8 cellular contexts compared by ENCODE assay signal in the genomic region with DNA sequence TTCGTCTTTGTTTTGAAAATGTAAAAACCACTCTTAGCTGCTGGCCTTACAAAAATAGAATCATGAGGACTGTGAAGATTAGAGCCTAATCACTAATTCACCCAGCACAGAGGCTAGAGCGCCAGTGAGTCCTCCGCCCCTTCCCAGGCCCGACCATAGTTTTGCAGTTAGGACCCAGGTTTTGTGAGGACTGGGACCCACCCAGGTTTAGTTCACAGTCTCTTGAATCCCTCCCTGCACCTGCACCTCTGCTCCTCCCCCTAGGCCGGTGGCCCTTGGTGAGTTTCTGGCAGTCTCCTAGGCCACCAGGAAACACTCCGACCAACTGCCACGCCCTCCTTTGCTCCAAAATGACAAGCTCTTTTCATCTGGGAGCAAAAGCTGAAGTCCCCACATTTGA.
DNase-seq lines count a peak whose midpoint lies in the region; ATAC-seq and TF ChIP-seq lines count a peak whose summit lies in the region.

No MANE protein-coding gene starts in this region.

- peaks cover 7% of the 10 kb centered on the region; the same call in 1 of the 2 replicates for H3F3A ChIP-seq in DOHH2 (ENCODE audit: control insufficient read depth, insufficient read depth)

- peak; percentile 20 for DNase-seq in activated B cell treated with CpG ODN at 0.5 μM for 24 hours
- DNase-seq in omental fat pad (ENCODE audit: low spot score), result no peak
- no peak for DNase-seq in NCI-H146 (lab: John Stamatoyannopoulos, UW)
- no peak for DNase-seq in T1000 (lab: John Stamatoyannopoulos, UW)

- POLR2A ChIA-PET in activated B cell treated with CpG ODN at 0.5 μM for 24 hours (lab: Charles Lee), result interaction anchor here (0.6 kb wide), 1 partner anchor 450 kb away, joined by 9 read pairs; no protein-coding TSS in a partner anchor

- CTCF ChIA-PET in activated B cell treated with CpG ODN at 0.5 μM for 24 hours (lab: Charles Lee), result no interaction called here

- H3K4me2 ChIP-seq in DOHH2 (ENCODE audit: low read length), result peak overlapping the region; percentile 88

- TF ChIP-seq EP300 in gastroesophageal sphincter (IDR thresholded peaks at IDR 0.05), result no peak

- H3K79me2 ChIP-seq in DOHH2 (ENCODE audit: control insufficient read depth, low read length), result peaks cover 21% of the 10 kb centered on the region

- H3K4me3 ChIP-seq in DOHH2 (ENCODE audit: low read length) (peak overlapping the region; percentile 97), gastroesophageal sphincter (peak overlapping the region; percentile 77 to 98)

- no peaks in the 10 kb centered on the region for H3K9me2 ChIP-seq in DOHH2 (replicated peaks; ENCODE audit: control insufficient read depth, low read length)

- H3K36me3 ChIP-seq in DOHH2 (ENCODE audit: control insufficient read depth, low read length) (peaks cover 7% of the 10 kb centered on the region), gastroesophageal sphincter (peaks cover 0 to 13% of the 10 kb centered on the region in 2 donors)

- H3K4me3 Mint-ChIP-seq in IgD-negative memory B cell, result peak overlapping the region; percentile 92 to 97 (median 96)
- peak overlapping the region; percentile 91 for H3K4me3 Mint-ChIP-seq in activated B cell treated with CpG ODN at 0.5 μM for 24 hours

- TF ChIP-seq POLR2A in gastroesophageal sphincter (IDR thresholded peaks at IDR 0.05), result no peak

- no peaks in the 10 kb centered on the region for H3K9me3 ChIP-seq in DOHH2 (ENCODE audit: control insufficient read depth, insufficient read depth, low read length)
- no peaks in the 10 kb centered on the region for H3K9me3 ChIP-seq in gastroesophageal sphincter

- H3K27ac Mint-ChIP-seq in IgD-negative memory B cell, result peak overlapping the region; percentile 40 to 89 (median 84)
- peak overlapping the region; percentile 3 for H3K27ac Mint-ChIP-seq in activated B cell treated with CpG ODN at 0.5 μM for 24 hours

- intact Hi-C loops in activated B cell treated with CpG ODN at 0.5 μM for 24 hours (cut with micrococcal nuclease), result loop anchor here (2.0 to 5.0 kb wide), 2 partner anchors 981 to 1872 kb away; partner anchors contain the start of gene IFT57

- H3K9me3 Mint-ChIP-seq in IgD-negative memory B cell, result no peaks in the 10 kb centered on the region
- H3K9me3 Mint-ChIP-seq in activated B cell treated with CpG ODN at 0.5 μM for 24 hours, result no peaks in the 10 kb centered on the region

- no peak for TF ChIP-seq CTCF in DOHH2 (IDR thresholded peaks at IDR 0.05; ENCODE audit: low read depth, low read length, poor library complexity, severe bottlenecking)
- TF ChIP-seq CTCF in activated B cell treated with CpG ODN at 0.5 μM for 24 hours (IDR thresholded peaks at IDR 0.05), result no peak
- TF ChIP-seq CTCF in gastroesophageal sphincter (IDR thresholded peaks at IDR 0.05), result no peak
- TF ChIP-seq CTCF in omental fat pad (IDR thresholded peaks at IDR 0.05), result no peak

- H4K20me1 ChIP-seq in DOHH2 (ENCODE audit: control insufficient read depth, insufficient read depth, low read depth, low read length), result no peaks in the 10 kb centered on the region

- ATAC-seq in GM19455 (IDR thresholded peaks at IDR 0.05; ENCODE audit: unreplicated experiment) (peak; percentile 46), activated B cell treated with CpG ODN at 0.5 μM for 24 hours (ENCODE audit: low read depth) (peak; percentile 45), gastroesophageal sphincter (peak; percentile 16), omental fat pad (ENCODE audit: low FRiP score) (peak; percentile 47)

- H3K4me1 ChIP-seq in DOHH2 (ENCODE audit: control insufficient read depth, low read length), result peaks cover 37% of the 10 kb centered on the region
- peaks cover 0 to 50% (median 6%) of the 10 kb centered on the region in 3 donors for H3K4me1 ChIP-seq in gastroesophageal sphincter

- H3K27ac ChIP-seq in DOHH2 (ENCODE audit: low read depth, low read length) (no peak overlapping the region), gastroesophageal sphincter (peak overlapping the region in 3 of 4 donors; percentile 78 to 85 (median 80))

- H3K27me3 Mint-ChIP-seq in IgD-negative memory B cell (no peaks in the 10 kb centered on the region), activated B cell treated with CpG ODN at 0.5 μM for 24 hours (no peaks in the 10 kb centered on the region)

- 0 to 5% methylated on average over 3 to 6 of the region's 7 CpGs for WGBS in gastroesophageal sphincter (ENCODE audit: low coverage in 1 of 2), 2 donors

- H3K4me1 Mint-ChIP-seq in IgD-negative memory B cell (peaks cover 11 to 23% (median 16%) of the 10 kb centered on the region in 3 donors), activated B cell treated with CpG ODN at 0.5 μM for 24 hours (peaks cover 9% of the 10 kb centered on the region)

- H3K36me3 Mint-ChIP-seq in IgD-negative memory B cell (no peaks in the 10 kb centered on the region), activated B cell treated with CpG ODN at 0.5 μM for 24 hours (ENCODE audit: low read depth) (peaks cover 1% of the 10 kb centered on the region)

- H3K27me3 ChIP-seq in DOHH2 (ENCODE audit: control insufficient read depth, low read length) (no peaks in the 10 kb centered on the region), gastroesophageal sphincter (no peaks in the 10 kb centered on the region)
